25 cellular contexts compared by ENCODE assay signal in the genomic region with DNA sequence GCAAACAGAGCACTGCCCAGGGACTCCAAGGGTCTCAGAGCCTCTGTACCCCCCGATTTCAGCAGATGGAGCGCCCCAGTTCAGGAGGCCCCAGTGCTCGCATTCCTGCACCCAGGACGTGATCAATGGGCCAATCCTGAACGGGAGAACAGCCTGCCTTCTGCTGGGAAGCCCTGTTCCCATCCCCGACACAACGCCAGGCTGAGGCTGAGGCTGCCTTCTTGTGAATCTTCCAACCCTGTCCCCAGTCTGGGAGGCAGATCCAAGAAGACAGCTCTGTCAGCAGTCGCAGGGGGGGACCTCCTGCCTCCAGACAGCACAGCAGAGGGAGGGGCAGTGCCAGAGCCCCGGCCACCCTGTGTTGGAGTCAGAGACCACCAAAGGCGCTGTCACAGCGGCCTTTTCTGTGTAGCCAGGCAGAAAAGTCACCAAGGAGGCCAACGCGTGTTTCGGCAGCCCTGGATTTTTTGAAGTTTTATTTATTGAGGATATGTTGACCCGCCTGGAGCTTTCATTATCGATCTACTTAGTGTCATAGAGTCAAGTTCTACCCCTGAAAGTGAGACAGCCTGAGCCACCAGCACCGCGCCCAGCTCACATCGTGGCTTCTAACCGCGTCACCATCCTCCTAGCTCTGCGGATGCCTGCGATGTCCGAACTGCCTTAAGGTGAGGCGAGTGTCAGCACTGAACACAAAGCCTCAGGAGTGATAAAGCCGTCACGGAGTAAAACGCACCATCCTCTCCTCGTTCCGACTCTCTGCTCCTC.
"Had no signal": no experiment of that assay in that cellular context is flagged by ENCODE, and none has a peak within 500 bp of the region (broad histone marks: within the 10 kb centered on the region; RNA-seq: fewer than 3 reads in every experiment).

No MANE protein-coding gene starts in this region.

- H3K27me3 ChIP-seq: ascending aorta, body of pancreas, Peyer's patch had no signal

- ATAC-seq: activated naive CD4-positive, alpha-beta T cell treated with anti-CD3 and anti-CD28 coated beads, Interleukin-2, amount 50 U/mL, for 72 hours; activated naive CD8-positive, alpha-beta T cell treated with anti-CD3 and anti-CD28 coated beads, Interleukin-2, amount 50 U/mL, for 24 hours; activated T-cell treated with anti-CD3 and anti-CD28 coated beads, Interleukin-2, amount 50 U/mL, for 4 hours; body of pancreas; T-helper 17 cell had no signal

- H3K4me3 ChIP-seq: ascending aorta, body of pancreas, Peyer's patch had no signal

- H3K27ac ChIP-seq: ascending aorta, body of pancreas, Peyer's patch had no signal

- H3K4me1 ChIP-seq: ascending aorta, Peyer's patch had no signal

- DNase-seq: activated B cell treated with CpG ODN at 0.5 μM for 24 hours; activated CD4-positive, alpha-beta memory T cell treated with anti-CD3 and anti-CD28 coated beads for 36 hours; activated CD4-positive, alpha-beta T cell treated with anti-CD3 and anti-CD28 coated beads, Interleukin-2, amount 10 ng/mL, durations not matched to agents 7 days and 5 days; activated CD8-positive, alpha-beta memory T cell treated with anti-CD3 and anti-CD28 coated beads for 24 hours; activated effector memory CD4-positive, alpha-beta T cell treated with anti-CD3 and anti-CD28 coated beads, Interleukin-2, amount 50 U/mL, for 16 hours; activated naive CD4-positive, alpha-beta T cell treated with Interleukin-2 at 50 U/mL for 16 hours; activated naive CD8-positive, alpha-beta T cell treated with anti-CD3 and anti-CD28 coated beads, Interleukin-2, amount 50 U/mL, for 24 hours; activated T-cell treated with anti-CD3 and anti-CD28 coated beads, Interleukin-2, amount 50 U/mL, for 4 hours; amniotic stem cell; body of pancreas; Kasumi-1; NCI-H1105 treated with DMSO at 0.1 percent for 48 hours; NCI-H146; NCI-H187 treated with DMSO at 0.1 percent for 48 hours; NCI-H2081 treated with DMSO at 0.1 percent for 48 hours; NCI-H446 treated with DMSO at 0.1 percent for 48 hours; NCI-H524 treated with DMSO at 0.1 percent for 48 hours; NCI-H774; OCI-M1; Peyer's patch; SHP77 treated with DMSO at 0.1 percent for 48 hours; T-helper 17 cell; T-helper 9 cell had no signal

- H3K36me3 ChIP-seq: ascending aorta, Peyer's patch had no signal

- H3K9me3 ChIP-seq: ascending aorta had no signal
